ENCODE assay signal across 17 cellular contexts in the genomic region with DNA sequence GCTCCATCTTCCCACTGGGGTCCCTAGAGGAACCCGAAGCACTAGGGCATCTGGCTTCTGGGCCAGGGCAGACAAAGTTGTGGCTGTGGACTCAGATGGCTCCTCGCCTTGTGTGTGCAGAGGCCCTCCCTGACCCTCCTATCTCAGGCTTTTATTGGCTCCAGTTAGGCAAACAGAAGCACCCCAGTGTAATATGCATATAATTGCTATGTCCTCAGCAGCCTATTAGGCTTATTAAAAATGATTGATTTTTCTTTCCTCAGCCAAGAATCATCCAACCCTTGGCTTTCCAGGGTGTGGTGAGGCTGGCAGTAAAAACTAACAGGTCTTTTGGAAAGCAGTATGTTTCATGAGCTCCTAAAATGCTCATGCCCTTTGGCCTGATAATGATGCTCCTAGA.
"Had no signal": no experiment of that assay in that cellular context is flagged by ENCODE, and none has a peak within 500 bp of the region (broad histone marks: within the 10 kb centered on the region; RNA-seq: fewer than 3 reads in every experiment).

No MANE protein-coding gene starts in this region.

- DNase-seq: activated CD4-positive, alpha-beta T cell treated with anti-CD3 and anti-CD28 coated beads, Interleukin-2, amount 50 U/mL, for 1 hour; activated CD8-positive, alpha-beta memory T cell treated with anti-CD3 and anti-CD28 coated beads for 24 hours; activated naive CD8-positive, alpha-beta T cell treated with anti-CD3 and anti-CD28 coated beads for 36 hours; amygdala; central memory CD4-positive, alpha-beta T cell; colonic mucosa; foreskin fibroblast; kidney glomerular epithelial cell; left ventricle myocardium superior; mesendoderm; nucleus accumbens; right cardiac atrium; stomach; T-helper 9 cell had no signal

- H3K27me3 Mint-ChIP-seq: natural killer cell treated with Interleukin-12 subunit alpha and Interleukin-12 subunit beta and Interleukin-15 and Interleukin-18, amount 100 ng/mL, for 72 hours had no signal

- H3K27ac ChIP-seq: colonic mucosa, prostate gland, stomach had no signal

- H3K4me3 Mint-ChIP-seq: activated naive CD8-positive, alpha-beta T cell treated with anti-CD3 and anti-CD28 coated beads for 36 hours; brain; natural killer cell treated with Interleukin-12 subunit alpha and Interleukin-12 subunit beta and Interleukin-15 and Interleukin-18, amount 100 ng/mL, for 72 hours had no signal

- H3K4me3 ChIP-seq: colonic mucosa, prostate gland, stomach had no signal

- H3K36me3 ChIP-seq: colonic mucosa, prostate gland, stomach had no signal

- H3K9me3 ChIP-seq: colonic mucosa, prostate gland, stomach had no signal

- ATAC-seq: left ventricle myocardium superior; natural killer cell treated with Interleukin-12 subunit alpha and Interleukin-12 subunit beta and Interleukin-15 and Interleukin-18, amount 100 ng/mL, for 72 hours; right cardiac atrium had no signal

- H3K27ac Mint-ChIP-seq: activated naive CD8-positive, alpha-beta T cell treated with anti-CD3 and anti-CD28 coated beads for 36 hours had no signal

- H3K27me3 ChIP-seq: colonic mucosa, stomach had no signal

- H3K4me1 ChIP-seq: prostate gland had no signal

- H3K36me3 Mint-ChIP-seq: activated naive CD8-positive, alpha-beta T cell treated with anti-CD3 and anti-CD28 coated beads for 36 hours; brain; natural killer cell treated with Interleukin-12 subunit alpha and Interleukin-12 subunit beta and Interleukin-15 and Interleukin-18, amount 100 ng/mL, for 72 hours had no signal

- H3K9me3 Mint-ChIP-seq: activated naive CD8-positive, alpha-beta T cell treated with anti-CD3 and anti-CD28 coated beads for 36 hours; brain; natural killer cell treated with Interleukin-12 subunit alpha and Interleukin-12 subunit beta and Interleukin-15 and Interleukin-18, amount 100 ng/mL, for 72 hours had no signal
